In the genomic region with DNA sequence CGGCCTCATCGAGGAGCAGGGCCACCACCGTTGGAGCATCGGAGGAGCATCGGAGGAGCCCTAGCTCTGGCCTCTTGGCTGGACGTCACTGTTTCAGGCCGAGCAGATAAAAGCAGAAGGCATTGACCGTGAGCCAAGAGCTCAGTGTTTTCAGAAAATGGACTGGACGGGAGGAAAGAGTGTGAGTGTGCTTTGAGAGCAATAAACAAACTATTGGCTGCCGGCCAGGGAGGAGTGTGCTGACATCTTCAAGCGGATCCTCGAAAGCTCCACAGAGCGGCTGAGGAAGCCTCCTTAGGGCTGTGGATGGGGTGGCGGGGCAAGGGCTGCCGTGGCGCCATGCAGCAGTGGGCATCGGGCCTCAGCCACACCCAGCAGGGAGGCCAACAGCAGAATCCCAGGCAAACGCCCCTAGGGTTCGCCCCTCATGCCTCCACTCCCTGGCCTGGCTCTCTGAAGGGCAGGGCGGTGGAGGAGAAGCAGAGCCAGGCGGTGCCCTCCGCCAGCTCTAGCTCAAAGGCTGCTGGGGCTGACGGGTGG, we compare ENCODE assay signal across 10 cellular contexts. TPM values are rescaled to one million over a fixed set of nuclear protein-coding genes. Genes with fewer than 3 reads are reported as not detected.
DNase-seq lines count a peak whose midpoint lies in the region; ATAC-seq and TF ChIP-seq lines count a peak whose summit lies in the region.
"Had no signal": no experiment of that assay in that cellular context is flagged by ENCODE, and none has a peak within 500 bp of the region (broad histone marks: within the 10 kb centered on the region; RNA-seq: fewer than 3 reads in every experiment).

No MANE protein-coding gene starts in this region.

- H3K27ac ChIP-seq in SJSA1 (no peak overlapping the region), heart right ventricle (no peak overlapping the region), transverse colon (no peak overlapping the region), ascending aorta (no peak overlapping the region)

- DNase-seq in NCI-H1417 (lab: John Stamatoyannopoulos, UW) (peak in 2 of 3 experiments; percentile 20 to 95), NCI-H1417 treated with DMSO at 0.1 percent for 48 hours (lab: John Stamatoyannopoulos, UW) (no peak), SJSA1 (ENCODE audit: low read depth in 1 of 2, low spot score in 2 of 2) (peak; percentile 87 to 95), heart right ventricle (peak in 1 of 2 donors; percentile 59), transverse colon (peak; percentile 23), GM13977 (ENCODE audit: low spot score) (no peak), ascending aorta (ENCODE audit: low spot score in 2 of 2) (no peak)
- DNase-seq: activated naive CD8-positive, alpha-beta T cell treated with anti-CD3 and anti-CD28 coated beads, Interleukin-2, amount 10 ng/mL, durations not matched to agents 7 days and 5 days; T-helper 2 cell had no signal

- in situ Hi-C loops in transverse colon (cut with MboI; ENCODE audit: low pct_ligation_motif_present in 1 of 4, low pct_unique_long_range_greater_than_20kb in 1 of 4, low sequenced_read_pairs in 3 of 4) (no loop called here), GM13977 (cut with MboI; ENCODE audit: low pct_unique_long_range_greater_than_20kb, low sequenced_read_pairs, unreplicated experiment) (no loop called here)

- H3K36me3 ChIP-seq in SJSA1 = no peaks in the 10 kb centered on the region
- no peaks in the 10 kb centered on the region for H3K36me3 ChIP-seq in heart right ventricle
- no peaks in the 10 kb centered on the region for H3K36me3 ChIP-seq in transverse colon
- H3K36me3 ChIP-seq in ascending aorta = no peaks in the 10 kb centered on the region

- peak; percentile 28 to 82 (median 68) for ATAC-seq in heart right ventricle
- no peak for ATAC-seq in GM18907 (IDR thresholded peaks at IDR 0.05; ENCODE audit: unreplicated experiment)

- peaks cover 16% of the 10 kb centered on the region for H3K4me1 ChIP-seq in SJSA1 (replicated peaks)
- peaks cover 0 to 19% (median 15%) of the 10 kb centered on the region in 9 donors for H3K4me1 ChIP-seq in heart right ventricle
- H3K4me1 ChIP-seq in transverse colon = peaks cover 11 to 20% (median 13%) of the 10 kb centered on the region in 4 donors
- H3K4me1 ChIP-seq in ascending aorta = no peaks in the 10 kb centered on the region

- TF ChIP-seq POLR2A in transverse colon (IDR thresholded peaks at IDR 0.05) = no peak

- WGBS in heart right ventricle, 2 donors = 27 to 40% methylated on average over 23 of the region's 23 CpGs
- 20 to 54% methylated on average over 2 to 23 of the region's 23 CpGs for WGBS in transverse colon (ENCODE audit: low coverage in 1 of 2), 2 donors

- TF ChIP-seq CTCF in heart right ventricle (IDR thresholded peaks at IDR 0.05) (no peak), transverse colon (IDR thresholded peaks at IDR 0.05) (no peak), GM13977 (IDR thresholded peaks at IDR 0.05; ENCODE audit: extremely low read depth, insufficient read depth, missing control alignments) (no peak), ascending aorta (IDR thresholded peaks at IDR 0.05) (no peak)

- H3K4me3 ChIP-seq in SJSA1 = no peak overlapping the region
- H3K4me3 ChIP-seq in heart right ventricle = peak overlapping the region in 1 of 10 donors; percentile 9
- no peak overlapping the region for H3K4me3 ChIP-seq in transverse colon
- no peak overlapping the region for H3K4me3 ChIP-seq in ascending aorta

- peaks cover 72% of the 10 kb centered on the region for H3K27me3 ChIP-seq in SJSA1 (replicated peaks)
- peaks cover 0 to 27% (median 7%) of the 10 kb centered on the region in 7 donors for H3K27me3 ChIP-seq in heart right ventricle
- no peaks in the 10 kb centered on the region for H3K27me3 ChIP-seq in transverse colon
- H3K27me3 ChIP-seq in ascending aorta = no peaks in the 10 kb centered on the region

- no peak for TF ChIP-seq EP300 in transverse colon (IDR thresholded peaks at IDR 0.05; ENCODE audit: low read depth)

- intact Hi-C loops in heart right ventricle (cut with DNase I) (no loop called here), transverse colon (cut with DNase I; ENCODE audit: low total_unique reads) (no loop called here), ascending aorta (cut with DNase I) (no loop called here)

- no peaks in the 10 kb centered on the region for H3K9me3 ChIP-seq in SJSA1 (replicated peaks)
- no peaks in the 10 kb centered on the region for H3K9me3 ChIP-seq in heart right ventricle
- H3K9me3 ChIP-seq in transverse colon = no peaks in the 10 kb centered on the region
- no peaks in the 10 kb centered on the region for H3K9me3 ChIP-seq in ascending aorta

RNA-seq across cellular contexts. Expression of a gene that starts 41.8 kb away (rescaled TPM):
- total RNA-seq in SJSA1 (2014; rRNA removed; shearing (Covaris generic)) = 6.0 and 8.1 TPM in 2 replicates
- total RNA-seq in heart right ventricle = 10 to 100 TPM; 10.2 to 49.3 (median 13.7) TPM
- polyA plus RNA-seq in heart right ventricle = 10 to 100 TPM in 1 of 2 donors, 1 to 10 TPM in 1; 4.2 to 18.5 TPM
- total RNA-seq in transverse colon = 10 to 100 TPM; 12.5 to 72.6 (median 28.5) TPM
- 42.4 TPM for total RNA-seq in ascending aorta

Comparison
In these comparisons a context has a peak if more than half of its experiments do, and no peak if none do; other contexts are left out.
1. DNase-seq: peak in NCI-H1417 (2 of 3), SJSA1 (2 of 2) and transverse colon (single experiment); none in NCI-H1417 treated with DMSO at 0.1 percent for 48 hours (single experiment), GM13977 (single experiment) and ascending aorta (0 of 2).